Comparison of ENCODE assay signal across 8 cellular contexts in genomic region chr7:47574473-47575328, GRCh38. TPM values are rescaled to one million over a fixed set of nuclear protein-coding genes. Genes with fewer than 3 reads are reported as not detected.
DNase-seq lines count a peak whose midpoint lies in the region; ATAC-seq and TF ChIP-seq lines count a peak whose summit lies in the region.

No MANE protein-coding gene starts in this region.

- DNase-seq in NOMO-1 treated with dmso at 0.1 percent for 144 hours (lab: John Stamatoyannopoulos, UW; ENCODE audit: unreplicated experiment) (peak; percentile 98), left lung (peak in 1 of 2 donors; percentile 70), COR-L47 (lab: John Stamatoyannopoulos, UW) (no peak), HK-2 (ENCODE audit: unreplicated experiment) (no peak), NCI-H128 (lab: John Stamatoyannopoulos, UW; ENCODE audit: unreplicated experiment) (no peak)
- DNase-seq in stimulated activated naive CD4-positive, alpha-beta T cell treated with Interleukin-2 at 50 U/mL for 16 hours (lab: John Stamatoyannopoulos, UW) = no peak

- ATAC-seq in GM18499 (IDR thresholded peaks at IDR 0.05; ENCODE audit: insufficient read depth, unreplicated experiment) (peak; percentile 70), HG02610 (IDR thresholded peaks at IDR 0.05; ENCODE audit: unreplicated experiment) (peak; percentile 59), left lung (no peak)

- intact Hi-C loops in left lung (cut with DNase I) = no loop called here

- H3K27ac ChIP-seq in left lung = peak overlapping the region; percentile 78 to 87

- no peak overlapping the region for H3K4me3 ChIP-seq in left lung

- no peaks in the 10 kb centered on the region for H3K9me3 ChIP-seq in left lung

- H3K4me1 ChIP-seq in left lung = peaks cover 92 to 100% of the 10 kb centered on the region in 2 donors

- no peaks in the 10 kb centered on the region for H3K27me3 ChIP-seq in left lung

- no peak for TF ChIP-seq CTCF in left lung (IDR thresholded peaks at IDR 0.05)

- H3K36me3 ChIP-seq in left lung = no peaks in the 10 kb centered on the region

RNA-seq across cellular contexts. Expression of gene TNS3, which starts 7.2 kb away (rescaled TPM):
- 100 to 1,000 TPM; 126 to 151 TPM for total RNA-seq in left lung
